Comparison of ENCODE assay signal across 1 cellular context in the genomic region with DNA sequence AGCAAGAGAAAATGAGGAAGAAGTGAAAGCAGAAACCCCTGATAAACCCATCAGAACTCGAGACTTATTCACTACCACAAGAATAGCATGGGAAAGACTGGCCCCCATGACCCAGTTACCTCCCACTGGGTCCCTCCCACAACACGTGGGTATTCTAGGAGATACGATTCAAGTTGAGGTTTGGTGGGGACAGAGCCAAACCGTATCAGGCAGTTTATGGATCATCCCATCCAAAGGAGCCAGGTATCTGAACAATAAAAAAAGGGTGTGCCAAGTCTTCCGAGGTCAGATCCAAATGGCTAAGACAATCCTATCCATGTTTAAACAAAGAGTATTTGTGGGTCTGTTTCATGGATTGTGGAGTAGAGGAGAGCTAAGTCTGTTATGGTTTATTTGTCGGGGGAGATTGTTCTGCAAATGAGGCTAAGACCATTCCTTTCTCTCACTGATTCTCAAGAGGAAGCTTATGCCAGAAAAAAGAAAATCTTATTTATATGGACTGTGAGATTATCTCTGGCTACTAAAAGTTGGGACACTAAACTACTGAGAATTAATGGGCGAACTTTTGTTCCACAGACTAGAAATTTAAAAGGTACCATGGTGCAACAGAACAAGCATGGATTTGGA.
TF ChIP-seq lines count a peak whose summit lies in the region.

No MANE protein-coding gene starts in this region.

TF ChIP-seq in H1, 55 proteins besides CTCF, POLR2A, EP300 and RAD21 (continued from another document):
- TF ChIP-seq, protein P1, sequence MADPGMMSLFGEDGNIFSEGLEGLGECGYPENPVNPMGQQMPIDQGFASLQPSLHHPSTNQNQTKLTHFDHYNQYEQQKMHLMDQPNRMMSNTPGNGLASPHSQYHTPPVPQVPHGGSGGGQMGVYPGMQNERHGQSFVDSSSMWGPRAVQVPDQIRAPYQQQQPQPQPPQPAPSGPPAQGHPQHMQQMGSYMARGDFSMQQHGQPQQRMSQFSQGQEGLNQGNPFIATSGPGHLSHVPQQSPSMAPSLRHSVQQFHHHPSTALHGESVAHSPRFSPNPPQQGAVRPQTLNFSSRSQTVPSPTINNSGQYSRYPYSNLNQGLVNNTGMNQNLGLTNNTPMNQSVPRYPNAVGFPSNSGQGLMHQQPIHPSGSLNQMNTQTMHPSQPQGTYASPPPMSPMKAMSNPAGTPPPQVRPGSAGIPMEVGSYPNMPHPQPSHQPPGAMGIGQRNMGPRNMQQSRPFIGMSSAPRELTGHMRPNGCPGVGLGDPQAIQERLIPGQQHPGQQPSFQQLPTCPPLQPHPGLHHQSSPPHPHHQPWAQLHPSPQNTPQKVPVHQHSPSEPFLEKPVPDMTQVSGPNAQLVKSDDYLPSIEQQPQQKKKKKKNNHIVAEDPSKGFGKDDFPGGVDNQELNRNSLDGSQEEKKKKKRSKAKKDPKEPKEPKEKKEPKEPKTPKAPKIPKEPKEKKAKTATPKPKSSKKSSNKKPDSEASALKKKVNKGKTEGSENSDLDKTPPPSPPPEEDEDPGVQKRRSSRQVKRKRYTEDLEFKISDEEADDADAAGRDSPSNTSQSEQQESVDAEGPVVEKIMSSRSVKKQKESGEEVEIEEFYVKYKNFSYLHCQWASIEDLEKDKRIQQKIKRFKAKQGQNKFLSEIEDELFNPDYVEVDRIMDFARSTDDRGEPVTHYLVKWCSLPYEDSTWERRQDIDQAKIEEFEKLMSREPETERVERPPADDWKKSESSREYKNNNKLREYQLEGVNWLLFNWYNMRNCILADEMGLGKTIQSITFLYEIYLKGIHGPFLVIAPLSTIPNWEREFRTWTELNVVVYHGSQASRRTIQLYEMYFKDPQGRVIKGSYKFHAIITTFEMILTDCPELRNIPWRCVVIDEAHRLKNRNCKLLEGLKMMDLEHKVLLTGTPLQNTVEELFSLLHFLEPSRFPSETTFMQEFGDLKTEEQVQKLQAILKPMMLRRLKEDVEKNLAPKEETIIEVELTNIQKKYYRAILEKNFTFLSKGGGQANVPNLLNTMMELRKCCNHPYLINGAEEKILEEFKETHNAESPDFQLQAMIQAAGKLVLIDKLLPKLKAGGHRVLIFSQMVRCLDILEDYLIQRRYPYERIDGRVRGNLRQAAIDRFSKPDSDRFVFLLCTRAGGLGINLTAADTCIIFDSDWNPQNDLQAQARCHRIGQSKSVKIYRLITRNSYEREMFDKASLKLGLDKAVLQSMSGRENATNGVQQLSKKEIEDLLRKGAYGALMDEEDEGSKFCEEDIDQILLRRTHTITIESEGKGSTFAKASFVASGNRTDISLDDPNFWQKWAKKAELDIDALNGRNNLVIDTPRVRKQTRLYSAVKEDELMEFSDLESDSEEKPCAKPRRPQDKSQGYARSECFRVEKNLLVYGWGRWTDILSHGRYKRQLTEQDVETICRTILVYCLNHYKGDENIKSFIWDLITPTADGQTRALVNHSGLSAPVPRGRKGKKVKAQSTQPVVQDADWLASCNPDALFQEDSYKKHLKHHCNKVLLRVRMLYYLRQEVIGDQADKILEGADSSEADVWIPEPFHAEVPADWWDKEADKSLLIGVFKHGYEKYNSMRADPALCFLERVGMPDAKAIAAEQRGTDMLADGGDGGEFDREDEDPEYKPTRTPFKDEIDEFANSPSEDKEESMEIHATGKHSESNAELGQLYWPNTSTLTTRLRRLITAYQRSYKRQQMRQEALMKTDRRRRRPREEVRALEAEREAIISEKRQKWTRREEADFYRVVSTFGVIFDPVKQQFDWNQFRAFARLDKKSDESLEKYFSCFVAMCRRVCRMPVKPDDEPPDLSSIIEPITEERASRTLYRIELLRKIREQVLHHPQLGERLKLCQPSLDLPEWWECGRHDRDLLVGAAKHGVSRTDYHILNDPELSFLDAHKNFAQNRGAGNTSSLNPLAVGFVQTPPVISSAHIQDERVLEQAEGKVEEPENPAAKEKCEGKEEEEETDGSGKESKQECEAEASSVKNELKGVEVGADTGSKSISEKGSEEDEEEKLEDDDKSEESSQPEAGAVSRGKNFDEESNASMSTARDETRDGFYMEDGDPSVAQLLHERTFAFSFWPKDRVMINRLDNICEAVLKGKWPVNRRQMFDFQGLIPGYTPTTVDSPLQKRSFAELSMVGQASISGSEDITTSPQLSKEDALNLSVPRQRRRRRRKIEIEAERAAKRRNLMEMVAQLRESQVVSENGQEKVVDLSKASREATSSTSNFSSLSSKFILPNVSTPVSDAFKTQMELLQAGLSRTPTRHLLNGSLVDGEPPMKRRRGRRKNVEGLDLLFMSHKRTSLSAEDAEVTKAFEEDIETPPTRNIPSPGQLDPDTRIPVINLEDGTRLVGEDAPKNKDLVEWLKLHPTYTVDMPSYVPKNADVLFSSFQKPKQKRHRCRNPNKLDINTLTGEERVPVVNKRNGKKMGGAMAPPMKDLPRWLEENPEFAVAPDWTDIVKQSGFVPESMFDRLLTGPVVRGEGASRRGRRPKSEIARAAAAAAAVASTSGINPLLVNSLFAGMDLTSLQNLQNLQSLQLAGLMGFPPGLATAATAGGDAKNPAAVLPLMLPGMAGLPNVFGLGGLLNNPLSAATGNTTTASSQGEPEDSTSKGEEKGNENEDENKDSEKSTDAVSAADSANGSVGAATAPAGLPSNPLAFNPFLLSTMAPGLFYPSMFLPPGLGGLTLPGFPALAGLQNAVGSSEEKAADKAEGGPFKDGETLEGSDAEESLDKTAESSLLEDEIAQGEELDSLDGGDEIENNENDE (IDR thresholded peaks at IDR 0.05; ENCODE audit: insufficient replicate concordance, low read length), result no peak
- TF ChIP-seq CBX5 (IDR thresholded peaks at IDR 0.05; ENCODE audit: low read depth, low read length) (no peak), CTBP2 (IDR thresholded peaks at IDR 0.05; ENCODE audit: borderline replicate concordance, insufficient read depth, insufficient read length, low read length) (no peak), TEAD4 (IDR thresholded peaks at IDR 0.05; ENCODE audit: low read depth, low read length) (no peak), CREB1 (IDR thresholded peaks at IDR 0.05) (no peak), NRF1 (IDR thresholded peaks at IDR 0.05; ENCODE audit: low read depth, low read length) (no peak), BCL11A (IDR thresholded peaks at IDR 0.05; ENCODE audit: low read depth in 2 of 2, low read length in 2 of 2) (no peak), POLR2AphosphoS5 (IDR thresholded peaks at IDR 0.05; ENCODE audit: low read depth, low read length) (no peak)
- TF ChIP-seq, protein P2, sequence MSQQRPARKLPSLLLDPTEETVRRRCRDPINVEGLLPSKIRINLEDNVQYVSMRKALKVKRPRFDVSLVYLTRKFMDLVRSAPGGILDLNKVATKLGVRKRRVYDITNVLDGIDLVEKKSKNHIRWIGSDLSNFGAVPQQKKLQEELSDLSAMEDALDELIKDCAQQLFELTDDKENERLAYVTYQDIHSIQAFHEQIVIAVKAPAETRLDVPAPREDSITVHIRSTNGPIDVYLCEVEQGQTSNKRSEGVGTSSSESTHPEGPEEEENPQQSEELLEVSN (IDR thresholded peaks at IDR 0.05), result no peak
